In the genomic region with DNA sequence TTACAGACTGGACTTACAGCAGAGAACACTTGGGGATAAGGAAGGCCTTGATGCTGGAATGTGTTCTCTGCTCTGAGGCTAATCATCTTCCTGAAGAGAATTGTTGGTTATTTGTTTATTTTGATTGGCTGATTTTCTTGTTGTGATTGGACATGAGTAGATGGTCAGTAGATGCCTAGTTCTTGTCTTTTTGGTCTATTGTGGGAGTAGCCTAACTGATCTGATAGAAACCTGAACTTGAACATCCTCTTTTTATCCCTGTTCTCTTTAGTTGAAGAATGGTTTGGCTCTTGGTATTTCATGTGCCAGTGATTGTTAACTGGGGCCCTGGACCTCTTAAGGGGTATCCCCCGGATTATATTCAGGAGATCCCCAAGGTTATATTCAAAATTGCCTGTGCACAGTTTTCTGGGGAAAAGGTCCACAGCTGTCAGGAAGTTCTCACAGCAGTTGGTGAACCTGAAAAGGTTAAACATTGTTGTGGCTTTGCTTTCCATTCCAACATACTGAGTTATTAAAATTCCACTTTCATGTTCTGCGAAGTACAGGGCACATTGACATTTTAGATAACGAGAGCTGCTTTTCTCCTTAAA, we compare ENCODE assay signal across 12 cellular contexts. TPM values are rescaled to one million over a fixed set of nuclear protein-coding genes. Genes with fewer than 3 reads are reported as not detected.
A peak's percentile ranks its signal among the peaks of the same experiment; 100 is the strongest.
DNase-seq lines count a peak whose midpoint lies in the region; ATAC-seq and TF ChIP-seq lines count a peak whose summit lies in the region.
"Had no signal": no experiment of that assay in that cellular context is flagged by ENCODE, and none has a peak within 500 bp of the region (broad histone marks: within the 10 kb centered on the region; RNA-seq: fewer than 3 reads in every experiment).

No MANE protein-coding gene starts in this region.

- peak overlapping the region; percentile 64; the same call in 1 of the 2 replicates for H4K5ac ChIP-seq in IMR-90 (ENCODE audit: low read depth, low read length)

- H3K4me2 ChIP-seq in IMR-90 (ENCODE audit: low read depth, low read length), result peak overlapping the region; percentile 74

- H2BK20ac ChIP-seq in IMR-90 (ENCODE audit: low read depth, low read length), result peak overlapping the region; percentile 20

- H3K4ac ChIP-seq in IMR-90 (ENCODE audit: low read depth, low read length), result peak overlapping the region; percentile 10; the same call in 1 of the 2 replicates

- H3K27me3 ChIP-seq in IMR-90 (ENCODE audit: control insufficient read depth, insufficient read depth, low read length) (no peaks in the 10 kb centered on the region), Peyer's patch (no peaks in the 10 kb centered on the region)
- H3K27me3 ChIP-seq: upper lobe of right lung had no signal

- H3K56ac ChIP-seq in IMR-90 (ENCODE audit: extremely low read depth, insufficient read depth, low read length), result peak overlapping the region; percentile 68; the same call in 1 of the 2 replicates

- TF ChIP-seq RAD21 in IMR-90 (IDR thresholded peaks at IDR 0.05; ENCODE audit: low read length), result no peak

- no peak overlapping the region for H2AFZ ChIP-seq in IMR-90 (replicated peaks; ENCODE audit: low read length, poor library complexity)

- TF ChIP-seq POLR2A in IMR-90 (IDR thresholded peaks at IDR 0.05; ENCODE audit: low read depth, low read length) (no peak), Peyer's patch (IDR thresholded peaks at IDR 0.05) (no peak)

- peak overlapping the region; percentile 62 for H2BK120ac ChIP-seq in IMR-90 (ENCODE audit: low read depth, low read length)

- DNase-seq in GM10266 (ENCODE audit: extremely low spot score), result peak; percentile 27
- DNase-seq in IMR-90, result peak; percentile 54
- DNase-seq in brain pericyte (ENCODE audit: low read depth, low spot score), result peak; percentile 22
- no peak for DNase-seq in osteocyte (ENCODE audit: extremely low spot score, unreplicated experiment)
- no peak for DNase-seq in Peyer's patch
- DNase-seq in activated T-helper 1 cell treated with anti-CD3 and anti-CD28 coated beads, Interleukin-12 subunit alpha, Interleukin-12 subunit beta, Interleukin-2, Interleukin-4 antibody, amounts not matched to agents 30 ng/mL and 10 ng/mL and 1 ng/mL, durations not matched to agents 14 hours and 24 hours and 36 hours (ENCODE audit: low spot score), result no peak
- DNase-seq in substantia nigra (lab: John Stamatoyannopoulos, UW), result no peak
- DNase-seq: endodermal cell, left ventricle myocardium superior, T-helper 1 cell, upper lobe of right lung had no signal

- H2AK9ac ChIP-seq in IMR-90 (replicated peaks; ENCODE audit: low read depth, low read length, poor library complexity), result no peak overlapping the region

- ATAC-seq in IMR-90 (ENCODE audit: low read depth) (peak; percentile 46), HG03139 (IDR thresholded peaks at IDR 0.05; ENCODE audit: unreplicated experiment) (no peak)
- ATAC-seq: left ventricle myocardium superior, upper lobe of right lung had no signal

- H3K36me3 Mint-ChIP-seq in osteocyte (ENCODE audit: unreplicated experiment), result peaks cover 13% of the 10 kb centered on the region
- H3K36me3 Mint-ChIP-seq in activated T-helper 1 cell treated with anti-CD3 and anti-CD28 coated beads, Interleukin-12 subunit alpha, Interleukin-12 subunit beta, Interleukin-2, Interleukin-4 antibody, amounts not matched to agents 30 ng/mL and 10 ng/mL and 1 ng/mL, durations not matched to agents 14 hours and 24 hours and 36 hours (ENCODE audit: low read depth), result peaks cover 7% of the 10 kb centered on the region

- POLR2A ChIA-PET in IMR-90 (lab: Charles Lee; ENCODE audit: unreplicated experiment), result no interaction called here

- H3K36me3 ChIP-seq in IMR-90 (ENCODE audit: control insufficient read depth, insufficient read depth, low read length) (peaks cover 16% of the 10 kb centered on the region), Peyer's patch (no peaks in the 10 kb centered on the region)
- H3K36me3 ChIP-seq: upper lobe of right lung had no signal

- intact Hi-C loops in IMR-90 (cut with micrococcal nuclease), result loop anchor here (5.0 kb wide), 1 partner anchor 129 kb away; a partner anchor contains a TSS
- intact Hi-C loops in activated T-helper 1 cell treated with anti-CD3 and anti-CD28 coated beads, Interleukin-12 subunit alpha, Interleukin-12 subunit beta, Interleukin-2, Interleukin-4 antibody, amounts not matched to agents 30 ng/mL and 10 ng/mL and 1 ng/mL, durations not matched to agents 14 hours and 24 hours and 36 hours (cut with micrococcal nuclease), result no loop called here

- peak overlapping the region; percentile 69 for H3K14ac ChIP-seq in IMR-90 (replicated peaks; ENCODE audit: low read depth, low read length)

- H3K9me1 ChIP-seq in IMR-90 (ENCODE audit: insufficient read depth, low read length), result no peaks in the 10 kb centered on the region; the same call in 1 of the 2 replicates

- H3K4me1 ChIP-seq in IMR-90 (ENCODE audit: control insufficient read depth, insufficient read depth, low read length) (peaks cover 13% of the 10 kb centered on the region), Peyer's patch (peaks cover 0 to 3% (median 0%) of the 10 kb centered on the region in 4 donors)

- H3K4me3 ChIP-seq in IMR-90 (ENCODE audit: insufficient read depth, low read depth, low read length) (no peak overlapping the region), Peyer's patch (no peak overlapping the region)
- H3K4me3 ChIP-seq: upper lobe of right lung had no signal

- peak overlapping the region; percentile 85 for H2BK5ac ChIP-seq in IMR-90 (ENCODE audit: low read depth, low read length, poor library complexity, severe bottlenecking)

- peak overlapping the region; percentile 5; the same call in 1 of the 3 replicates for H2BK15ac ChIP-seq in IMR-90 (ENCODE audit: low read depth, low read length)

- peak overlapping the region; percentile 23; the same call in 1 of the 2 replicates for H2AK5ac ChIP-seq in IMR-90 (ENCODE audit: low read depth, low read length)

- H3K4me1 Mint-ChIP-seq in osteocyte (ENCODE audit: unreplicated experiment), result peaks cover 30% of the 10 kb centered on the region
- peaks cover 9% of the 10 kb centered on the region for H3K4me1 Mint-ChIP-seq in activated T-helper 1 cell treated with anti-CD3 and anti-CD28 coated beads, Interleukin-12 subunit alpha, Interleukin-12 subunit beta, Interleukin-2, Interleukin-4 antibody, amounts not matched to agents 30 ng/mL and 10 ng/mL and 1 ng/mL, durations not matched to agents 14 hours and 24 hours and 36 hours (ENCODE audit: low read depth)

- WGBS in IMR-90 (ENCODE audit: extremely low coverage in 2 of 2, insufficient read length in 1 of 2), 2 experiments, result no CpG with 5 or more reads among the region's 3 CpGs

- TF ChIP-seq CTCF in GM10266 (IDR thresholded peaks at IDR 0.05; ENCODE audit: control insufficient read depth, insufficient read depth, low read depth, missing control alignments), result no peak
- no peak for TF ChIP-seq CTCF in IMR-90 (conservative IDR thresholded peaks at IDR 0.05; ENCODE audit: low read depth, low read length)
- no peak for TF ChIP-seq CTCF in osteocyte (IDR thresholded peaks at IDR 0.05)
- no peak for TF ChIP-seq CTCF in Peyer's patch (IDR thresholded peaks at IDR 0.05)

- H3K4me3 Mint-ChIP-seq in osteocyte (ENCODE audit: unreplicated experiment), result peak overlapping the region; percentile 51
- no peak overlapping the region for H3K4me3 Mint-ChIP-seq in activated T-helper 1 cell treated with anti-CD3 and anti-CD28 coated beads, Interleukin-12 subunit alpha, Interleukin-12 subunit beta, Interleukin-2, Interleukin-4 antibody, amounts not matched to agents 30 ng/mL and 10 ng/mL and 1 ng/mL, durations not matched to agents 14 hours and 24 hours and 36 hours
- H3K4me3 Mint-ChIP-seq: endodermal cell had no signal

- H4K8ac ChIP-seq in IMR-90 (ENCODE audit: low read depth in 2 of 2, low read length in 2 of 2), result peak overlapping the region in 1 of 2 experiments; percentile 64; a peak in 2 of 4 replicates

- CTCF ChIA-PET in IMR-90 (lab: Yijun Ruan, JAX), result interaction anchor here (0.6 kb wide), 1 partner anchor 11 kb away, joined by 3 read pairs; no protein-coding TSS in a partner anchor

- H3K9ac ChIP-seq in IMR-90 (ENCODE audit: low read depth, low read length), result peak overlapping the region; percentile 39; the same call in 1 of the 2 replicates

- H3K27ac Mint-ChIP-seq in osteocyte (ENCODE audit: unreplicated experiment), result peak overlapping the region; percentile 84
- H3K27ac Mint-ChIP-seq in activated T-helper 1 cell treated with anti-CD3 and anti-CD28 coated beads, Interleukin-12 subunit alpha, Interleukin-12 subunit beta, Interleukin-2, Interleukin-4 antibody, amounts not matched to agents 30 ng/mL and 10 ng/mL and 1 ng/mL, durations not matched to agents 14 hours and 24 hours and 36 hours, result no peak overlapping the region
- H3K27ac Mint-ChIP-seq: endodermal cell had no signal

- peak overlapping the region; percentile 87; the same call in 1 of the 2 replicates for H3K18ac ChIP-seq in IMR-90 (ENCODE audit: low read depth, low read length)

- no TSS peak for BruUV-seq in IMR-90 (replicated peaks; lab: Mats Ljungman, UMichigan)

- H3K79me1 ChIP-seq in IMR-90 (ENCODE audit: low read depth in 1 of 2, low read length in 2 of 2), result peaks cover 15 to 61% of the 10 kb centered on the region in 2 experiments; a peak in 3 of 4 replicates

- H3K27me3 Mint-ChIP-seq in osteocyte (ENCODE audit: unreplicated experiment), result no peaks in the 10 kb centered on the region
- no peaks in the 10 kb centered on the region for H3K27me3 Mint-ChIP-seq in activated T-helper 1 cell treated with anti-CD3 and anti-CD28 coated beads, Interleukin-12 subunit alpha, Interleukin-12 subunit beta, Interleukin-2, Interleukin-4 antibody, amounts not matched to agents 30 ng/mL and 10 ng/mL and 1 ng/mL, durations not matched to agents 14 hours and 24 hours and 36 hours (ENCODE audit: insufficient read depth)

- in situ Hi-C loops in IMR-90 (cut with MboI; ENCODE audit: low sequenced_read_pairs), result no loop called here

- H3K9me3 ChIP-seq in IMR-90 (ENCODE audit: control insufficient read depth, insufficient read depth, low read length), result no peaks in the 10 kb centered on the region
- no peaks in the 10 kb centered on the region for H3K9me3 ChIP-seq in Peyer's patch
- H3K9me3 ChIP-seq: upper lobe of right lung had no signal

- H3K9me3 Mint-ChIP-seq in osteocyte (ENCODE audit: unreplicated experiment), result peaks cover 5% of the 10 kb centered on the region
- H3K9me3 Mint-ChIP-seq in activated T-helper 1 cell treated with anti-CD3 and anti-CD28 coated beads, Interleukin-12 subunit alpha, Interleukin-12 subunit beta, Interleukin-2, Interleukin-4 antibody, amounts not matched to agents 30 ng/mL and 10 ng/mL and 1 ng/mL, durations not matched to agents 14 hours and 24 hours and 36 hours, result no peaks in the 10 kb centered on the region

- peaks cover 41% of the 10 kb centered on the region for H4K20me1 ChIP-seq in IMR-90 (ENCODE audit: insufficient read depth, low read length)

- H3K27ac ChIP-seq in IMR-90 (ENCODE audit: insufficient read depth, low read length) (peak overlapping the region; percentile 60), Peyer's patch (no peak overlapping the region), substantia nigra (ENCODE audit: low read depth, low read length, poor library complexity, severe bottlenecking) (no peak overlapping the region)
- H3K27ac ChIP-seq: upper lobe of right lung had no signal

- peak overlapping the region; percentile 40; the same call in 1 of the 2 replicates for H3K23ac ChIP-seq in IMR-90 (ENCODE audit: low read depth, low read length)

- dilution Hi-C loops in IMR-90 (cut with HindIII; ENCODE audit: low sequenced_read_pairs, unreplicated experiment), result no loop called here

- peak overlapping the region; percentile 7; the same call in 1 of the 2 replicates for H4K91ac ChIP-seq in IMR-90 (ENCODE audit: insufficient read depth, low read depth, low read length)

RNA-seq across cellular contexts. Expression of a gene that starts 13.6 kb away (rescaled TPM):
- total RNA-seq in IMR-90 (2012; rRNA removed) (115 and 151 TPM in 2 replicates), osteocyte (69.8 and 71.9 TPM in 2 replicates), Peyer's patch (10 to 100 TPM in 2 of 4 donors, 1 to 10 TPM in 2; 7.5 to 12.4 (median 10.5) TPM)
- polyA plus RNA-seq in IMR-90 (2012; rRNA removed), result 69.4 and 80.4 TPM in 2 replicates
- polyA plus RNA-seq in IMR-90 (2012; cell fraction: cytosol; rRNA removed), result 40.7 and 86.9 TPM in 2 replicates
- 10.9 and 32.1 TPM in 2 replicates for polyA plus RNA-seq in IMR-90 (2012; cell fraction: nucleus; rRNA removed; ENCODE audit: low replicate concordance)
- 10.6 and 11.3 TPM in 2 replicates for total RNA-seq in activated T-helper 1 cell treated with anti-CD3 and anti-CD28 coated beads, Interleukin-12 subunit alpha, Interleukin-12 subunit beta, Interleukin-2, Interleukin-4 antibody, amounts not matched to agents 30 ng/mL and 10 ng/mL and 1 ng/mL, durations not matched to agents 14 hours and 24 hours and 36 hours

Comparison
In these comparisons a context has a peak if more than half of its experiments do, and no peak if none do; other contexts are left out.
1. DNase-seq: peak in GM10266 (single experiment), IMR-90 (single experiment) and brain pericyte (single experiment); none in osteocyte (single experiment), Peyer's patch (0 of 3), activated T-helper 1 cell treated with anti-CD3 and anti-CD28 coated beads, Interleukin-12 subunit alpha, Interleukin-12 subunit beta, Interleukin-2, Interleukin-4 antibody, amounts not matched to agents 30 ng/mL and 10 ng/mL and 1 ng/mL, durations not matched to agents 14 hours and 24 hours and 36 hours (single experiment) and substantia nigra (0 of 49).